ENCODE assay signal across 12 cellular contexts in the genomic region with DNA sequence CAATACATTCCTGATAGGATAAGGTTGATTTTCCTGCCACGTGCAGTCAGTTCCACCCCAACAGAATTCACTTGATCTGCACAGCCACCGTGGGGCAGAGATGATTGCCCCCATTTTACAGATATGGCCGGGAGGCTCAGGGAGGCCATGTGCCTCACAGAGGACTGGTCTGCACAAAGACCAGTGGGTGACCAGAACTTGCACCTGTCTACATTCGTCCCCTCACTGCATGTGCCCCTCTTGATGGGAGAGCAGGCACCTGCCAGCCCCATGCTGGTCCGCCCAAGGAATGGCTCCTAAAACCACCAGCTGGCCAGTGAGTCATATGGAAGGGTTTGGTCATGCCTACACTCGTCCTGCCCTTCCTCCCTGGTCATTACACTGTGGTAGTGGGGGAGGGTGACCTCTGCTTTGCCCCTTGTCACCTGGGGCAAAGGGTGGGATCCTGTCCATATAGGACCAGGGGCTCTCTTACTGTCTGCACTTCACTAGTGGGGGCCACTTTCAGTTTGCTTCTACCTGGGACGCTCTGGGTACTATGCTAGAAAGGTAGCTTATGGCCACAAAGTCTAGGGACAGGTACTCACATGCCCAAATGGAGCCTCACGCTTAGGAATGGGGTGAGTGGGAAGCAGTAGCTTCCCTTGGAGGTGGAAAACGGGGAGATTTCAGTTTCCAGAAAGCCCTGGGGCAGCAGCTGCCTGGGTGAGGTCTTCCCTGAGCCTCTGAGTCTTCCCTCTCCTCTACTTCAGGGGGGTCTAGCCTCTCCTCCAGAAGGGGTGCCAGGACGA. TPM values are rescaled to one million over a fixed set of nuclear protein-coding genes. Genes with fewer than 3 reads are reported as not detected.
DNase-seq lines count a peak whose midpoint lies in the region; ATAC-seq, FAIRE-seq and TF ChIP-seq lines count a peak whose summit lies in the region.
"Had no signal": no experiment of that assay in that cellular context is flagged by ENCODE, and none has a peak within 500 bp of the region (broad histone marks: within the 10 kb centered on the region; RNA-seq: fewer than 3 reads in every experiment).

No MANE protein-coding gene starts in this region.

- no peak overlapping the region for H2AFZ ChIP-seq in GM12878 (ENCODE audit: control insufficient read depth, low read depth, low read length)

- no peaks in the 10 kb centered on the region for H3K9me3 Mint-ChIP-seq in Calu3 (ENCODE audit: low read depth, unreplicated experiment)
- H3K9me3 Mint-ChIP-seq: activated naive CD8-positive, alpha-beta T cell treated with anti-CD3 and anti-CD28 coated beads, Interleukin-2, amount 10 ng/mL, durations not matched to agents 7 days and 5 days had no signal

- RAD21 ChIA-PET in GM12878 (lab: Charles Lee; ENCODE audit: unreplicated experiment): interaction anchor here (1.3 to 1.7 kb wide), 2 partner anchors 12 to 298 kb away, joined by 3 to 4 read pairs; no protein-coding TSS in a partner anchor

- in situ Hi-C loops in GM12878 (cut with MboI): no loop called here

- H4K20me1 ChIP-seq in GM12878 (ENCODE audit: control insufficient read depth, insufficient read depth): peaks cover 3% of the 10 kb centered on the region

- H3K27me3 ChIP-seq in HUES6 (ENCODE audit: control insufficient read depth, insufficient read depth, low read length) (no peaks in the 10 kb centered on the region), GM12878 (replicated peaks in 1 of 2; ENCODE audit: control insufficient read depth in 2 of 2, insufficient read depth in 2 of 2, low read length in 1 of 2) (no peaks in the 10 kb centered on the region), sigmoid colon (no peaks in the 10 kb centered on the region)

- TF ChIP-seq CTCF in GM12878 (IDR thresholded peaks at IDR 0.05 in 2 of 3, conservative IDR thresholded peaks at IDR 0.05 in 1 of 3; ENCODE audit: control insufficient read depth in 2 of 3, extremely low read depth in 1 of 3, insufficient read depth in 1 of 3, low read depth in 3 of 3, low read length in 3 of 3): no peak
- no peak for TF ChIP-seq CTCF in sigmoid colon (IDR thresholded peaks at IDR 0.05)
- no peak for TF ChIP-seq CTCF in Calu3 (IDR thresholded peaks at IDR 0.05; ENCODE audit: unreplicated experiment)

- TF ChIP-seq EP300 in GM12878 (IDR thresholded peaks at IDR 0.05; ENCODE audit: borderline replicate concordance in 1 of 2, control insufficient read depth in 1 of 2, low read depth in 2 of 2, low read length in 2 of 2) (no peak), sigmoid colon (IDR thresholded peaks at IDR 0.05) (no peak)

- POLR2A ChIA-PET in GM12878 (lab: Charles Lee): interaction anchor here (0.7 kb wide), 1 partner anchor 11 kb away, joined by 4 read pairs; no protein-coding TSS in a partner anchor

- CTCF ChIA-PET in GM12878 (lab: Yijun Ruan, JAX) (no interaction called here), Calu3 (lab: Charles Lee) (no interaction called here)

- H3K9ac ChIP-seq in HUES6 (ENCODE audit: low read length) (no peak overlapping the region), GM12878 (ENCODE audit: control insufficient read depth, insufficient read depth, low read length) (no peak overlapping the region)

- ATAC-seq in GM12878 (peak; percentile 5; the same call in 1 of the 3 replicates), HG02870 (IDR thresholded peaks at IDR 0.05; ENCODE audit: unreplicated experiment) (no peak)

- peaks cover 24% of the 10 kb centered on the region for H3K36me3 Mint-ChIP-seq in Calu3 (ENCODE audit: insufficient read depth, unreplicated experiment)

- no peaks in the 10 kb centered on the region for H3K79me2 ChIP-seq in GM12878 (ENCODE audit: control insufficient read depth, insufficient read depth, low read length)

- H3K4me3 ChIP-seq in HUES6 (ENCODE audit: low read depth, low read length) (no peak overlapping the region), GM12878 (no peak overlapping the region), sigmoid colon (no peak overlapping the region)
- H3K4me3 ChIP-seq: coronary artery had no signal

- H3K36me3 ChIP-seq in HUES6 (ENCODE audit: control insufficient read depth, insufficient read depth, low read length): peaks cover 21% of the 10 kb centered on the region
- peaks cover 0 to 12% of the 10 kb centered on the region in 2 experiments; a peak in 3 of 4 replicates for H3K36me3 ChIP-seq in GM12878 (ENCODE audit: control insufficient read depth in 2 of 2, insufficient read depth in 2 of 2, low read length in 1 of 2)
- no peaks in the 10 kb centered on the region for H3K36me3 ChIP-seq in sigmoid colon

- no peak overlapping the region for H3K4me3 Mint-ChIP-seq in Calu3 (ENCODE audit: low read depth, unreplicated experiment)
- H3K4me3 Mint-ChIP-seq: activated naive CD8-positive, alpha-beta T cell treated with anti-CD3 and anti-CD28 coated beads, Interleukin-2, amount 10 ng/mL, durations not matched to agents 7 days and 5 days had no signal

- H3K4me2 ChIP-seq in GM12878 (ENCODE audit: control insufficient read depth, insufficient read depth): no peak overlapping the region

- BruUV-seq in GM12878 (replicated peaks; lab: Mats Ljungman, UMichigan) (no TSS peak), Calu3 (replicated peaks; lab: Mats Ljungman, UMichigan) (no TSS peak)

- peaks cover 23% of the 10 kb centered on the region for H3K4me1 ChIP-seq in HUES6 (ENCODE audit: control insufficient read depth, insufficient read depth, low read length)
- no peaks in the 10 kb centered on the region for H3K4me1 ChIP-seq in GM12878 (ENCODE audit: control insufficient read depth, insufficient read depth, low read length)
- no peaks in the 10 kb centered on the region for H3K4me1 ChIP-seq in sigmoid colon

- SMC1A ChIA-PET in GM12878 (lab: Charles Lee; ENCODE audit: uncharacterized antibody, unreplicated experiment): no interaction called here

- no peak overlapping the region for H3K27ac Mint-ChIP-seq in Calu3 (ENCODE audit: unreplicated experiment)
- H3K27ac Mint-ChIP-seq: activated naive CD8-positive, alpha-beta T cell treated with anti-CD3 and anti-CD28 coated beads, Interleukin-2, amount 10 ng/mL, durations not matched to agents 7 days and 5 days had no signal

- no peak for FAIRE-seq in GM12878 (lab: Jason Lieb, UNC)

- WGBS in GM12878 (ENCODE audit: insufficient coverage, insufficient replicate concordance, low lambda C conversion rate, missing lambda C conversion rate): 64% methylated on average over 10 of the region's 10 CpGs
- 84 to 90% methylated on average over 10 of the region's 10 CpGs for WGBS in sigmoid colon, 2 donors

- no peaks in the 10 kb centered on the region for H3K9me3 ChIP-seq in HUES6 (ENCODE audit: control insufficient read depth, insufficient read depth, low read depth, low read length)
- H3K9me3 ChIP-seq in GM12878 (replicated peaks; ENCODE audit: control insufficient read depth, insufficient read depth, low read length): no peaks in the 10 kb centered on the region
- H3K9me3 ChIP-seq in sigmoid colon: no peaks in the 10 kb centered on the region

- peaks cover 35% of the 10 kb centered on the region for H3K4me1 Mint-ChIP-seq in Calu3 (ENCODE audit: low read depth, unreplicated experiment)

- TF ChIP-seq RAD21 in GM12878 (IDR thresholded peaks at IDR 0.05; ENCODE audit: insufficient read depth, low read depth, low read length): no peak

- peak; percentile 53 for TF ChIP-seq POLR2A in GM12878 (IDR thresholded peaks at IDR 0.05; ENCODE audit: low read depth, low read length)
- TF ChIP-seq POLR2A in sigmoid colon (IDR thresholded peaks at IDR 0.05): no peak

- intact Hi-C loops in GM12878 (cut with micrococcal nuclease; ENCODE audit: unreplicated experiment) (no loop called here), sigmoid colon (cut with DNase I) (no loop called here), Calu3 (cut with micrococcal nuclease; ENCODE audit: unreplicated experiment) (no loop called here)

- DNase-seq in activated CD8-positive, alpha-beta memory T cell treated with anti-CD3 and anti-CD28 coated beads, Interleukin-2, amount 50 U/mL, for 48 hours: peak; percentile 62
- DNase-seq in activated CD8-positive, alpha-beta memory T cell treated with anti-CD3 and anti-CD28 coated beads for 24 hours: no peak
- no peak for DNase-seq in GM12878 (ENCODE audit: low read depth, low spot score)
- peak; percentile 33 for DNase-seq in sigmoid colon
- DNase-seq in mesenteric fat pad (ENCODE audit: low spot score): no peak
- no peak for DNase-seq in Calu3
- DNase-seq: activated naive CD8-positive, alpha-beta T cell treated with anti-CD3 and anti-CD28 coated beads, Interleukin-2, amount 10 ng/mL, durations not matched to agents 7 days and 5 days; NCI-H2081; stimulated activated CD4-positive, alpha-beta T cell treated with anti-CD3 and anti-CD28 coated beads, Interleukin-4, amount 100 ng/mL, for 4 hours had no signal

- no peaks in the 10 kb centered on the region for H3K27me3 Mint-ChIP-seq in Calu3 (ENCODE audit: unreplicated experiment)
- H3K27me3 Mint-ChIP-seq: activated naive CD8-positive, alpha-beta T cell treated with anti-CD3 and anti-CD28 coated beads, Interleukin-2, amount 10 ng/mL, durations not matched to agents 7 days and 5 days had no signal

- H3K27ac ChIP-seq in HUES6 (ENCODE audit: low read depth, low read length): 0 out of 2 replicates have a peak overlapping the region, but pooled peaks have one; percentile 0
- H3K27ac ChIP-seq in GM12878 (ENCODE audit: control insufficient read depth, insufficient read depth): no peak overlapping the region
- H3K27ac ChIP-seq in sigmoid colon: no peak overlapping the region
- H3K27ac ChIP-seq: coronary artery had no signal

RNA-seq across cellular contexts. Expression of a gene that starts 14.7 kb away (rescaled TPM):
- total RNA-seq in GM12878 (2013; cell fraction: nucleolus; rRNA removed): 77.7 and 79.7 TPM in 2 replicates
- total RNA-seq in GM12878 (2014; rRNA removed) (146 and 155 TPM in 2 replicates), GM12878 (2014; rRNA removed; fragmentation: Illumina TruSeq; extraction: Trizol) (122 and 130 TPM in 2 replicates), GM12878 (2021) (231 and 270 TPM in 2 replicates), sigmoid colon (1 to 10 TPM in 2 of 4 donors, under 1 TPM in 1, not detected in 1; 0.16 to 4.3 (median 2.7) TPM), mesenteric fat pad (0.22 TPM), Calu3 (2022) (154 and 168 TPM in 2 replicates)
- 84.7 TPM for polyA plus RNA-seq in GM12878 (2011; ENCODE audit: low read depth)
- polyA plus RNA-seq in GM12878 (2011; rRNA removed) (107 and 115 TPM in 2 replicates), GM12878 (2014; fragmentation: Illumina TruSeq; extraction: Trizol) (163 and 186 TPM in 2 replicates), GM12878 (2014; fragmentation: Nextera tagmentation; extraction: Ambion mirVana) (10 to 100 TPM; 54.4 to 64.5 TPM), GM12878 (2014; rRNA removed) (196 and 232 TPM in 2 replicates), GM12878 (2016; fragmentation: Nextera tagmentation; extraction: Ambion mirVana) (100 to 1,000 TPM; 768 to 771 TPM), sigmoid colon (10 to 100 TPM in 2 of 3 donors, 1 to 10 TPM in 1; 9.6 to 65.8 (median 32.6) TPM)
- 65.3 and 137 TPM in 2 replicates for polyA plus RNA-seq in GM12878 (2011; cell fraction: cytosol; rRNA removed)
- 94.8 and 222 TPM in 2 replicates for polyA plus RNA-seq in GM12878 (2011; cell fraction: nucleus; rRNA removed)
- polyA plus RNA-seq in GM12878 (2012): 116 and 143 TPM in 2 replicates
- 92.5 and 95.8 TPM in 2 replicates for polyA minus RNA-seq in GM12878 (2011; rRNA and poly(A)+ RNA removed)
- 91.1 and 93.3 TPM in 2 replicates for polyA minus RNA-seq in GM12878 (2011; cell fraction: cytosol; rRNA and poly(A)+ RNA removed)
- polyA minus RNA-seq in GM12878 (2011; cell fraction: nucleus; rRNA and poly(A)+ RNA removed): 97.6 and 221 TPM in 2 replicates

RNA-seq across cellular contexts. Expression of a gene that starts 57.0 kb away (rescaled TPM):
- 2.1 and 2.7 TPM in 2 replicates for total RNA-seq in GM12878 (2013; cell fraction: nucleolus; rRNA removed)
- total RNA-seq in GM12878 (2014; rRNA removed): 5.8 and 7.5 TPM in 2 replicates
- total RNA-seq in GM12878 (2014; rRNA removed; fragmentation: Illumina TruSeq; extraction: Trizol): 2.8 and 3.0 TPM in 2 replicates
- total RNA-seq in GM12878 (2021): 5.8 and 6.4 TPM in 2 replicates
- polyA plus RNA-seq in GM12878 (2011; ENCODE audit: low read depth): 1.5 TPM
- 2.7 and 4.2 TPM in 2 replicates for polyA plus RNA-seq in GM12878 (2011; rRNA removed)
- polyA plus RNA-seq in GM12878 (2011; cell fraction: cytosol; rRNA removed): 5.6 and 9.3 TPM in 2 replicates
- polyA plus RNA-seq in GM12878 (2011; cell fraction: nucleus; rRNA removed): 4.6 and 5.1 TPM in 2 replicates
- 3.4 and 5.3 TPM in 2 replicates for polyA plus RNA-seq in GM12878 (2012)
- polyA plus RNA-seq in GM12878 (2014; fragmentation: Illumina TruSeq; extraction: Trizol): 0.76 and 2.1 TPM in 2 replicates
- polyA plus RNA-seq in GM12878 (2014; fragmentation: Nextera tagmentation; extraction: Ambion mirVana): under 1 TPM; 0.35 to 0.90 TPM
- 4.8 and 5.1 TPM in 2 replicates for polyA plus RNA-seq in GM12878 (2014; rRNA removed)
- 1 to 10 TPM in 1 of 2 experiments, under 1 TPM in 1; 0.96 to 1.3 TPM for polyA plus RNA-seq in GM12878 (2016; fragmentation: Nextera tagmentation; extraction: Ambion mirVana)
- polyA minus RNA-seq in GM12878 (2011; rRNA and poly(A)+ RNA removed): 1.5 and 6.0 TPM in 2 replicates
- 2.1 and 3.9 TPM in 2 replicates for polyA minus RNA-seq in GM12878 (2011; cell fraction: cytosol; rRNA and poly(A)+ RNA removed)
- polyA minus RNA-seq in GM12878 (2011; cell fraction: nucleus; rRNA and poly(A)+ RNA removed): 1.5 and 2.4 TPM in 2 replicates
- 10 to 100 TPM in 2 of 4 donors, 1 to 10 TPM in 2; 7.5 to 24.6 (median 9.6) TPM for total RNA-seq in sigmoid colon
- 1 to 10 TPM in 1 of 3 donors, under 1 TPM in 2; 0.46 to 1.8 (median 0.83) TPM for polyA plus RNA-seq in sigmoid colon
- 0.80 TPM for total RNA-seq in mesenteric fat pad
- 4.8 and 10.0 TPM in 2 replicates for total RNA-seq in Calu3 (2022)

Comparison
In these comparisons a context has a peak if more than half of its experiments do, and no peak if none do; other contexts are left out.
1. DNase-seq: peak in activated CD8-positive, alpha-beta memory T cell treated with anti-CD3 and anti-CD28 coated beads, Interleukin-2, amount 50 U/mL, for 48 hours (single experiment) and sigmoid colon (single experiment); none in activated CD8-positive, alpha-beta memory T cell treated with anti-CD3 and anti-CD28 coated beads for 24 hours (single experiment), GM12878 (single experiment), mesenteric fat pad (single experiment) and Calu3 (single experiment).
2. RNA of a gene that starts 14.7 kb away (total RNA-seq): 77.7 to 270 TPM in GM12878 and 154 to 168 TPM in Calu3; 0.16 to 4.3 TPM in sigmoid colon and 0.22 TPM in mesenteric fat pad (single experiment); every median in the first group is over 10 times any median in the second.